8 cellular contexts compared by ENCODE assay signal in the genomic region with DNA sequence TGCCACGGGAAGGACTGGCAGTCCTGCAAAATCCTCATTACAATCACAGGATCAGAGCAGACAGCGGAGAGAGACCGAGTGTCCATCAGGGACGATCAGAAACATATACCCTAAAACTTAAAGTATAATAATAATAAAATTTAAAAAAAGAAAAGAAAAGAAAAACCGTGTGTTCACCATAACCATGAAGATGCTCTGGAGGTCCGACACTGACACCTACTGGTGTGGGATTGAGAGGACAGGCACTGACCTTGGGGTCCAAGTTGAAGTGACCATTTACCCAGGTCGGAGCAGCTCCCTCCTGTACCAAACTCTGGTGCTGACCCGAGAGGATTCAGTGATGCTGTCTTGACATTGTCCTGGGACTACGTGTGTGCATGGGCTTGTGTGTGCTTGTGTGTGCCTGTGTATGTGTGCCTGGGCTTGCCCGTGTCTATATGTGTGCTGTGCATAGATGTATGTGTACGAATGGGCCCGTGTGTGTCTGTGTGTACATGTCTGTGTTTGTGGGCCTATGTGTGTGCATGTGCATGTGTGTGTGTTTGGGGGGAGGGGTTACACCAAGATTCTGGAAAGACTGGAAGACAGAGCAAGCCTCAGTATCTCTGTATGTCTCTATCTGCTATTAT.
DNase-seq lines count a peak whose midpoint lies in the region; ATAC-seq lines count a peak whose summit lies in the region.

No MANE protein-coding gene starts in this region.

- no peaks in the 10 kb centered on the region for H3K27me3 ChIP-seq in iPS DF 6.9 (ENCODE audit: control insufficient read depth, insufficient read depth, low read length)

- H3K4me3 Mint-ChIP-seq in stimulated activated naive B cell treated with anti-CD40 and anti-IgM and Interleukin-4, amounts not matched to agents 10 μg/mL and 1 μg/mL and 100 μg/mL, for 72 hours, result no peak overlapping the region

- H3K27ac Mint-ChIP-seq in stimulated activated naive B cell treated with anti-CD40 and anti-IgM and Interleukin-4, amounts not matched to agents 10 μg/mL and 1 μg/mL and 100 μg/mL, for 72 hours, result no peak overlapping the region

- peaks cover 3% of the 10 kb centered on the region in 2 donors for H3K36me3 Mint-ChIP-seq in stimulated activated naive B cell treated with anti-CD40 and anti-IgM and Interleukin-4, amounts not matched to agents 10 μg/mL and 1 μg/mL and 100 μg/mL, for 72 hours

- ATAC-seq in stimulated activated naive B cell treated with anti-CD40 and anti-IgM and Interleukin-4, amounts not matched to agents 10 μg/mL and 1 μg/mL and 100 μg/mL, for 72 hours (replicated peaks), result peak; percentile 25 to 56
- ATAC-seq in HG02981 (IDR thresholded peaks at IDR 0.05; ENCODE audit: unreplicated experiment), result no peak
- no peak for ATAC-seq in HG02623 (IDR thresholded peaks at IDR 0.05; ENCODE audit: unreplicated experiment)

- H3K27ac ChIP-seq in iPS DF 6.9 (ENCODE audit: low read length), result no peak overlapping the region

- peaks cover 33 to 60% of the 10 kb centered on the region in 2 donors for H3K4me1 Mint-ChIP-seq in stimulated activated naive B cell treated with anti-CD40 and anti-IgM and Interleukin-4, amounts not matched to agents 10 μg/mL and 1 μg/mL and 100 μg/mL, for 72 hours

- peak in 2 of 3 donors; percentile 21 to 42 for DNase-seq in stimulated activated CD4-positive, alpha-beta T cell treated with anti-CD3 and anti-CD28 coated beads, Interleukin-12 subunit alpha, Interleukin-12 subunit beta, amount 100 ng/mL, for 48 hours (ENCODE audit: low read depth in 2 of 3, low spot score in 1 of 3)
- no peak for DNase-seq in stimulated activated CD4-positive, alpha-beta T cell treated with anti-CD3 and anti-CD28 coated beads, Interleukin-4, amount 100 ng/mL, for 1 hour
- DNase-seq in LoVo (ENCODE audit: low spot score), result peak; percentile 16
- DNase-seq in activated CD4-positive, alpha-beta T cell treated with anti-CD3 and anti-CD28 coated beads, Interleukin-2, amount 50 U/mL, for 48 hours, result peak; percentile 37 to 41
- DNase-seq in iPS DF 6.9 (ENCODE audit: low read depth, low spot score), result peak; percentile 13
- DNase-seq in stimulated activated naive B cell treated with anti-CD40 and anti-IgM and Interleukin-4, amounts not matched to agents 10 μg/mL and 1 μg/mL and 100 μg/mL, for 72 hours, result no peak

- no peak overlapping the region for H3K4me3 ChIP-seq in iPS DF 6.9 (ENCODE audit: low read length)

- no peaks in the 10 kb centered on the region for H3K36me3 ChIP-seq in iPS DF 6.9 (ENCODE audit: control insufficient read depth, insufficient read depth, low read length)

- no peaks in the 10 kb centered on the region for H3K9me3 ChIP-seq in iPS DF 6.9 (ENCODE audit: control insufficient read depth, insufficient read depth, low read length)

- WGBS in iPS DF 6.9 (ENCODE audit: insufficient coverage, insufficient read length), result no CpG with 5 or more reads among the region's 12 CpGs

- H3K27me3 Mint-ChIP-seq in stimulated activated naive B cell treated with anti-CD40 and anti-IgM and Interleukin-4, amounts not matched to agents 10 μg/mL and 1 μg/mL and 100 μg/mL, for 72 hours, result peaks cover 37 to 38% of the 10 kb centered on the region in 2 donors

- H3K9me3 Mint-ChIP-seq in stimulated activated naive B cell treated with anti-CD40 and anti-IgM and Interleukin-4, amounts not matched to agents 10 μg/mL and 1 μg/mL and 100 μg/mL, for 72 hours, result peaks cover 2 to 3% of the 10 kb centered on the region in 2 donors

- no peaks in the 10 kb centered on the region for H3K4me1 ChIP-seq in iPS DF 6.9 (ENCODE audit: control insufficient read depth, insufficient read depth, low read length)

Comparison
In these comparisons a context has a peak if more than half of its experiments do, and no peak if none do; other contexts are left out.
1. DNase-seq: peak in stimulated activated CD4-positive, alpha-beta T cell treated with anti-CD3 and anti-CD28 coated beads, Interleukin-12 subunit alpha, Interleukin-12 subunit beta, amount 100 ng/mL, for 48 hours (2 of 3), LoVo (single experiment), activated CD4-positive, alpha-beta T cell treated with anti-CD3 and anti-CD28 coated beads, Interleukin-2, amount 50 U/mL, for 48 hours (2 of 2) and iPS DF 6.9 (single experiment); none in stimulated activated CD4-positive, alpha-beta T cell treated with anti-CD3 and anti-CD28 coated beads, Interleukin-4, amount 100 ng/mL, for 1 hour (single experiment) and stimulated activated naive B cell treated with anti-CD40 and anti-IgM and Interleukin-4, amounts not matched to agents 10 μg/mL and 1 μg/mL and 100 μg/mL, for 72 hours (single experiment).
2. ATAC-seq: peak in stimulated activated naive B cell treated with anti-CD40 and anti-IgM and Interleukin-4, amounts not matched to agents 10 μg/mL and 1 μg/mL and 100 μg/mL, for 72 hours (2 of 2); none in HG02981 (single experiment) and HG02623 (single experiment).